In the genomic region with DNA sequence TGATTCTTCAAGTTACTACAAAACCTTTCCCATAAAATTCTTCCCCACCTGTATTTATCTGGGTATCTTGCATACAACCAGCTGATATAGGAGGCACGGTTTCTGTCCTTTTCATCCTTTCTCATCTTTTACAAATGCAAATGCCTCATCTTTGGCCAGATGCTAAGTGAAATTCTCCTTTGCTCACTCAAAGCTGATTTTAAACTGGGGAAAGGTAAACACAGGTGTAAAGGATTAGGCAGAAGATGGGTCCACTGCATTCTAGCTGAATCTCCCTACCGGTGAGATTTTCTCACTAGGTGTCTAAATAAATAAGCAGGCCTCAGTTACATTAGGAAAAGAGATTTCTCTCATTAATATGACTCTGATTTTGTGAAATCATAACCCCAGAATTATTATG, we compare ENCODE assay signal across 19 cellular contexts. TPM values are rescaled to one million over a fixed set of nuclear protein-coding genes. Genes with fewer than 3 reads are reported as not detected.
"Had no signal": no experiment of that assay in that cellular context is flagged by ENCODE, and none has a peak within 500 bp of the region (broad histone marks: within the 10 kb centered on the region; RNA-seq: fewer than 3 reads in every experiment).

No MANE protein-coding gene starts in this region.

- H3K27ac Mint-ChIP-seq: activated naive CD8-positive, alpha-beta T cell treated with anti-CD3 and anti-CD28 coated beads, Interleukin-2, amount 10 ng/mL, durations not matched to agents 7 days and 5 days; stimulated activated naive CD8-positive, alpha-beta T cell treated with anti-CD3 and anti-CD28 coated beads, Interleukin-15, amount 100 ng/mL, for 72 hours; T-cell had no signal

- H3K4me3 Mint-ChIP-seq: activated naive CD8-positive, alpha-beta T cell treated with anti-CD3 and anti-CD28 coated beads, Interleukin-2, amount 10 ng/mL, durations not matched to agents 7 days and 5 days; stimulated activated naive CD8-positive, alpha-beta T cell treated with anti-CD3 and anti-CD28 coated beads, Interleukin-15, amount 100 ng/mL, for 72 hours; T-cell had no signal

- H3K9me3 ChIP-seq: testis, upper lobe of right lung had no signal

- H3K27ac ChIP-seq: testis, upper lobe of right lung had no signal

- DNase-seq: activated CD8-positive, alpha-beta memory T cell treated with anti-CD3 and anti-CD28 coated beads for 24 hours; activated effector memory CD4-positive, alpha-beta T cell treated with anti-CD3 and anti-CD28 coated beads, Interleukin-2, amount 50 U/mL, for 16 hours; activated naive CD8-positive, alpha-beta T cell treated with anti-CD3 and anti-CD28 coated beads, Interleukin-2, amount 10 ng/mL, durations not matched to agents 7 days and 5 days; effector CD4-positive, alpha-beta T cell; heart right ventricle; left ventricle myocardium superior; retina; stimulated activated CD4-positive, alpha-beta T cell treated with anti-CD3 and anti-CD28 coated beads, Interleukin-15, amount 100 ng/mL, for 24 hours; stimulated activated CD4-positive, alpha-beta T cell treated with anti-CD3 and anti-CD28 coated beads, Interleukin-4, amount 100 ng/mL, for 24 hours; stimulated activated naive CD8-positive, alpha-beta T cell treated with anti-CD3 and anti-CD28 coated beads, Interleukin-15, amount 100 ng/mL, for 72 hours; T-cell; T1000; testis; upper lobe of right lung had no signal

- H3K27me3 ChIP-seq: testis, upper lobe of right lung had no signal

- H3K27me3 Mint-ChIP-seq: activated naive CD8-positive, alpha-beta T cell treated with anti-CD3 and anti-CD28 coated beads, Interleukin-2, amount 10 ng/mL, durations not matched to agents 7 days and 5 days; stimulated activated naive CD8-positive, alpha-beta T cell treated with anti-CD3 and anti-CD28 coated beads, Interleukin-15, amount 100 ng/mL, for 72 hours; T-cell had no signal

- H3K4me1 ChIP-seq: testis had no signal

- H3K4me3 ChIP-seq: heart right ventricle, testis, upper lobe of right lung had no signal

- H3K36me3 ChIP-seq: heart right ventricle, upper lobe of right lung had no signal

- H3K9me3 Mint-ChIP-seq: T-cell had no signal

RNA-seq across cellular contexts. Expression of a gene that starts 25.3 kb away (rescaled TPM):
- total RNA-seq: astrocyte, fibroblast of lung, frontal cortex, kidney epithelial cell, myocyte had no signal

RNA-seq across cellular contexts. Expression of a gene that starts 39.5 kb away (rescaled TPM):
- total RNA-seq: astrocyte, fibroblast of lung, kidney epithelial cell, myocyte had no signal
